Comparison of ENCODE assay signal across 17 cellular contexts in genomic region chr5:170573119-170573518, GRCh38.
"Had no signal": no experiment of that assay in that cellular context is flagged by ENCODE, and none has a peak within 500 bp of the region (broad histone marks: within the 10 kb centered on the region; RNA-seq: fewer than 3 reads in every experiment).

No MANE protein-coding gene starts in this region.

- H3K4me3 Mint-ChIP-seq: activated CD4-positive, alpha-beta T cell treated with anti-CD3 and anti-CD28 coated beads, Interleukin-2, amount 10 ng/mL, durations not matched to agents 24 days and 14 days; activated CD8-positive, alpha-beta T cell treated with anti-CD3 and anti-CD28 coated beads, Interleukin-2, amount 10 ng/mL, durations not matched to agents 7 days and 5 days; naive B cell; stimulated activated memory B cell treated with anti-CD40 and anti-IgM and Interleukin-4, amounts not matched to agents 10 μg/mL and 1 μg/mL and 100 μg/mL, for 72 hours; T-helper 2 cell treated with Interferon-gamma antibody and Interleukin-4, amounts not matched to agents 5 μg/mL and 100 μg/mL, for 36 hours had no signal

- H3K4me3 ChIP-seq: body of pancreas, lung had no signal

- ATAC-seq: activated CD8-positive, alpha-beta T cell treated with anti-CD3 and anti-CD28 coated beads, Interleukin-2, amount 10 ng/mL, durations not matched to agents 7 days and 5 days; esophagus mucosa; left cardiac atrium had no signal

- H3K9me3 ChIP-seq: body of pancreas, neutrophil had no signal

- H3K36me3 Mint-ChIP-seq: activated naive CD8-positive, alpha-beta T cell treated with anti-CD3 and anti-CD28 coated beads for 36 hours; naive B cell; stimulated activated memory B cell treated with anti-CD40 and anti-IgM and Interleukin-4, amounts not matched to agents 10 μg/mL and 1 μg/mL and 100 μg/mL, for 72 hours had no signal

- H3K27ac ChIP-seq: body of pancreas, neutrophil had no signal

- H3K27ac Mint-ChIP-seq: activated CD8-positive, alpha-beta T cell treated with anti-CD3 and anti-CD28 coated beads, Interleukin-2, amount 10 ng/mL, durations not matched to agents 7 days and 5 days; activated naive CD8-positive, alpha-beta T cell treated with anti-CD3 and anti-CD28 coated beads for 36 hours; activated T-cell treated with anti-CD3 and anti-CD28 coated beads, Interleukin-2, amount 50 U/mL, for 72 hours; naive B cell; stimulated activated memory B cell treated with anti-CD40 and anti-IgM and Interleukin-4, amounts not matched to agents 10 μg/mL and 1 μg/mL and 100 μg/mL, for 72 hours; T-helper 2 cell treated with Interferon-gamma antibody and Interleukin-4, amounts not matched to agents 5 μg/mL and 100 μg/mL, for 36 hours had no signal

- H3K36me3 ChIP-seq: neutrophil had no signal

- H3K27me3 ChIP-seq: body of pancreas had no signal

- DNase-seq: activated CD4-positive, CD25-positive, alpha-beta regulatory T cell; activated CD8-positive, alpha-beta memory T cell treated with anti-CD3 and anti-CD28 coated beads, Interleukin-2, amount 50 U/mL, for 4 hours; activated gamma-delta T cell; amygdala; caudate nucleus; left cardiac atrium; naive B cell had no signal
